18 cellular contexts compared by ENCODE assay signal in the genomic region with DNA sequence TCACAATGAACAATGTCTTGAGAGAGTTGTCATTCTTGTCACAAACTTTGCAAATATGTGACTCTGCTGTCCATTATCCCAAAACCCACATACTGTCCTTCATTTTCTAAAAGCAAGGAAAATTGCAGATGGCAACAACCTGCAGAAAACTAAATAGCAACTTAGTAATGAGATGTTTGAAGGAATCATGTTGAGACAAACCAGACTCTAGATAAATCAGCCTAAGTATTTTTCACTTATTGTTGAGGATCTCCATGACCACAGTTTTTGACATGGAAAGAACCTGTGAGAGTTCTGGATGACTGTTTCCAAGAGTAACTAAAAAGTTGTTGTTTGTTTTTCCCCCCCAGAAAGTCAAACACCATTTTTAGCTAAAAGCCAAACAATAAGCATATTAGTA.
"Had no signal": no experiment of that assay in that cellular context is flagged by ENCODE, and none has a peak within 500 bp of the region (broad histone marks: within the 10 kb centered on the region; RNA-seq: fewer than 3 reads in every experiment).

No MANE protein-coding gene starts in this region.

- H3K36me3 ChIP-seq: gastrocnemius medialis, heart right ventricle, right lobe of liver, thoracic aorta, transverse colon had no signal

- H3K27ac ChIP-seq: coronary artery, dorsolateral prefrontal cortex, gastrocnemius medialis, heart right ventricle, psoas muscle, right lobe of liver, thoracic aorta, transverse colon had no signal

- H3K27me3 ChIP-seq: dorsolateral prefrontal cortex, gastrocnemius medialis, heart right ventricle, right lobe of liver, transverse colon had no signal

- H3K9me3 ChIP-seq: gastrocnemius medialis, heart right ventricle, psoas muscle, right lobe of liver, thoracic aorta, transverse colon had no signal

- H3K4me3 ChIP-seq: coronary artery, dorsolateral prefrontal cortex, gastrocnemius medialis, heart right ventricle, psoas muscle, right lobe of liver, thoracic aorta, transverse colon had no signal

- DNase-seq: dorsolateral prefrontal cortex; effector CD8-positive, alpha-beta T cell; gastrocnemius medialis; heart right ventricle; hypothalamus; islet precursor cell; mammary epithelial cell; natural killer cell; psoas muscle; retina; right lobe of liver; stimulated activated CD4-positive, alpha-beta T cell treated with anti-CD3 and anti-CD28 coated beads, Interleukin-2, amount 100 ng/mL, for 24 hours; stimulated activated CD4-positive, alpha-beta T cell treated with anti-CD3 and anti-CD28 coated beads, Interleukin-4, amount 100 ng/mL, for 4 hours; stimulated activated naive B cell treated with anti-CD40 and anti-IgM and Interleukin-4, amounts not matched to agents 10 μg/mL and 1 μg/mL and 100 μg/mL, for 72 hours; stimulated activated naive CD8-positive, alpha-beta T cell treated with anti-CD3 and anti-CD28 coated beads, Interleukin-15, amount 100 ng/mL, for 72 hours; transverse colon had no signal

- H3K4me1 ChIP-seq: gastrocnemius medialis, heart right ventricle, psoas muscle, right lobe of liver, transverse colon had no signal
